20 cellular contexts compared by ENCODE assay signal in genomic region chr19:20066861-20067260, GRCh38. TPM values are rescaled to one million over a fixed set of nuclear protein-coding genes. Genes with fewer than 3 reads are reported as not detected.
DNase-seq lines count a peak whose midpoint lies in the region; ATAC-seq, FAIRE-seq and TF ChIP-seq lines count a peak whose summit lies in the region.
"Had no signal": no experiment of that assay in that cellular context is flagged by ENCODE, and none has a peak within 500 bp of the region (broad histone marks: within the 10 kb centered on the region; RNA-seq: fewer than 3 reads in every experiment).

No MANE protein-coding gene starts in this region.

- POLR2A ChIA-PET in H1 (lab: Charles Lee; ENCODE audit: partially characterized antibody) = interaction anchor here (0.7 to 5.4 kb wide), 9 partner anchors 11 to 123 kb away, joined by 3 to 57 read pairs (median 11); partner anchors contain the start of genes ZNF486, ZNF682 and ZNF90

- H2BK120ac ChIP-seq in H1 (replicated peaks; ENCODE audit: low read depth, low read length) = no peak overlapping the region

- H4K20me1 ChIP-seq in H1 (replicated peaks in 1 of 2; ENCODE audit: control insufficient read depth in 1 of 2, insufficient read depth in 2 of 2, low read length in 2 of 2) = no peaks in the 10 kb centered on the region

- H3K27me3 Mint-ChIP-seq in progenitor cell of endocrine pancreas = no peaks in the 10 kb centered on the region

- H3K9me3 ChIP-seq in HUES64 (ENCODE audit: insufficient read depth, low read depth, low read length) (0 out of 2 replicates have a peak, but pooled peaks cover 2% of the 10 kb centered on the region), H1 (ENCODE audit: insufficient read depth in 2 of 2, low read depth in 1 of 2, low read length in 1 of 2) (peaks cover 4 to 10% of the 10 kb centered on the region in 2 experiments; a peak in 2 of 4 replicates), uterus (no peaks in the 10 kb centered on the region)

- no peak for TF ChIP-seq EP300 in H1 (IDR thresholded peaks at IDR 0.05; ENCODE audit: borderline replicate concordance in 1 of 2, low read depth in 2 of 2, low read length in 2 of 2)

- no peak overlapping the region for H3K56ac ChIP-seq in H1 (replicated peaks; ENCODE audit: insufficient read length, low read depth, low read length)

- no peak overlapping the region for H4K8ac ChIP-seq in H1 (ENCODE audit: extremely low read depth, insufficient read depth, low read length)

- H2BK12ac ChIP-seq in H1 (ENCODE audit: low read depth, low read length) = no peak overlapping the region

- ATAC-seq in stimulated activated effector memory CD8-positive, alpha-beta T cell treated with anti-CD3 and anti-CD28 coated beads, Interleukin-12 subunit alpha, Interleukin-12 subunit beta, amount 100 ng/mL, for 72 hours = no peak

- no peak overlapping the region for H4K5ac ChIP-seq in H1 (ENCODE audit: insufficient read length, low read depth, low read length)

- H3K9me3 Mint-ChIP-seq in progenitor cell of endocrine pancreas (ENCODE audit: low read depth) = peaks cover 19% of the 10 kb centered on the region
- H3K9me3 Mint-ChIP-seq in stimulated activated effector memory CD8-positive, alpha-beta T cell treated with anti-CD3 and anti-CD28 coated beads, Interleukin-12 subunit alpha, Interleukin-12 subunit beta, amount 100 ng/mL, for 72 hours = no peaks in the 10 kb centered on the region

- peak overlapping the region; percentile 52; the same call in 1 of the 2 replicates for H3K27ac ChIP-seq in HUES64 (ENCODE audit: low read depth, low read length)
- H3K27ac ChIP-seq in H1 (ENCODE audit: low read depth, low read length) = no peak overlapping the region
- H3K27ac ChIP-seq in uterus = no peak overlapping the region

- WGBS in HUES64 = 76% methylated on average over 3 of the region's 3 CpGs
- WGBS in H1 (ENCODE audit: extremely low coverage in 1 of 2, insufficient coverage in 1 of 2, insufficient read length in 1 of 2, insufficient replicate concordance in 2 of 2, low coverage in 1 of 2, low lambda C conversion rate in 2 of 2, missing lambda C conversion rate in 1 of 2), 2 experiments = 93% methylated on average over 3 of the region's 3 CpGs; no CpG with 5 or more reads in 1 of the 2 experiments

- TF ChIP-seq RAD21 in H1 (IDR thresholded peaks at IDR 0.05 in 1 of 2, conservative IDR thresholded peaks at IDR 0.05 in 1 of 2; ENCODE audit: low read depth in 2 of 2, low read length in 2 of 2) = no peak

- no peak for FAIRE-seq in H1 (lab: Jason Lieb, UNC)
- FAIRE-seq: GM12891, GM18507 had no signal

- no peak for TF ChIP-seq POLR2A in H1 (IDR thresholded peaks at IDR 0.05; ENCODE audit: control extremely low read depth in 1 of 2, low read depth in 2 of 2, low read length in 2 of 2)
- no peak for TF ChIP-seq POLR2A in uterus (IDR thresholded peaks at IDR 0.05)

- peaks cover 43% of the 10 kb centered on the region for H3K4me1 ChIP-seq in HUES64 (ENCODE audit: insufficient read depth, low read length)
- H3K4me1 ChIP-seq in H1 (replicated peaks in 1 of 4; ENCODE audit: control insufficient read depth in 3 of 4, insufficient read depth in 4 of 4, low read length in 3 of 4) = peaks cover 2 to 20% (median 12%) of the 10 kb centered on the region in 4 experiments
- H3K4me1 ChIP-seq in uterus = no peaks in the 10 kb centered on the region

- H2AFZ ChIP-seq in H1 (ENCODE audit: low read length) = no peak overlapping the region

- no peak overlapping the region for H3K18ac ChIP-seq in H1 (ENCODE audit: extremely low read depth, low read length)

- peak overlapping the region; percentile 93; the same call in 1 of the 2 replicates for H2BK5ac ChIP-seq in H1 (ENCODE audit: low read depth, low read length)

- DNase-seq in H1 (ENCODE audit: low read depth in 1 of 2, low spot score in 2 of 2) (no peak), progenitor cell of endocrine pancreas (ENCODE audit: low spot score, unreplicated experiment) (no peak), uterus (no peak)
- no peak for DNase-seq in activated CD4-positive, alpha-beta T cell treated with anti-CD3 and anti-CD28 coated beads, Interleukin-2, amount 50 U/mL, for 48 hours
- DNase-seq in stimulated activated effector memory CD8-positive, alpha-beta T cell treated with anti-CD3 and anti-CD28 coated beads, Interleukin-12 subunit alpha, Interleukin-12 subunit beta, amount 100 ng/mL, for 72 hours (ENCODE audit: low spot score in 2 of 2) = no peak
- DNase-seq: C1 segment of cervical spinal cord; Calu3; CD4-positive, alpha-beta memory T cell; COR-L47; DMS53; DMS79 treated with DMSO at 0.1 percent for 48 hours; GF-D8; GOT3; H7; HCEC 1CT had no signal

- H3K4ac ChIP-seq in H1 (replicated peaks; ENCODE audit: insufficient read length, low read depth, low read length) = no peak overlapping the region

- H3K4me3 ChIP-seq in HUES64 (ENCODE audit: low read length) (no peak overlapping the region), H1 (ENCODE audit: extremely low read depth in 1 of 4, insufficient read depth in 2 of 4, low read depth in 3 of 4, low read length in 4 of 4) (no peak overlapping the region), uterus (no peak overlapping the region)

- H3K36me3 ChIP-seq in HUES64 (ENCODE audit: insufficient read depth, low read length) (no peaks in the 10 kb centered on the region), H1 (ENCODE audit: control insufficient read depth in 2 of 4, insufficient read depth in 4 of 4, low read length in 3 of 4) (no peaks in the 10 kb centered on the region), uterus (no peaks in the 10 kb centered on the region)

- H4K91ac ChIP-seq in H1 (replicated peaks; ENCODE audit: insufficient read length, low read length) = no peak overlapping the region

- no peak overlapping the region for H3K4me3 Mint-ChIP-seq in progenitor cell of endocrine pancreas (ENCODE audit: low read depth)
- H3K4me3 Mint-ChIP-seq in stimulated activated effector memory CD8-positive, alpha-beta T cell treated with anti-CD3 and anti-CD28 coated beads, Interleukin-12 subunit alpha, Interleukin-12 subunit beta, amount 100 ng/mL, for 72 hours = no peak overlapping the region
- H3K4me3 Mint-ChIP-seq: CD4-positive, alpha-beta memory T cell had no signal

- peak overlapping the region; percentile 85 for H3K27ac Mint-ChIP-seq in progenitor cell of endocrine pancreas
- H3K27ac Mint-ChIP-seq in stimulated activated effector memory CD8-positive, alpha-beta T cell treated with anti-CD3 and anti-CD28 coated beads, Interleukin-12 subunit alpha, Interleukin-12 subunit beta, amount 100 ng/mL, for 72 hours = no peak overlapping the region
- H3K27ac Mint-ChIP-seq: CD4-positive, alpha-beta memory T cell had no signal

- TF ChIP-seq CTCF in H1 (IDR thresholded peaks at IDR 0.05; ENCODE audit: control extremely low read depth in 1 of 3, insufficient read depth in 1 of 3, low read depth in 1 of 3, low read length in 3 of 3) (no peak), progenitor cell of endocrine pancreas (IDR thresholded peaks at IDR 0.05; ENCODE audit: unreplicated experiment) (no peak), uterus (IDR thresholded peaks at IDR 0.05) (no peak)

- no peak overlapping the region for H3K14ac ChIP-seq in H1 (ENCODE audit: insufficient read length)

- H2BK15ac ChIP-seq in H1 (ENCODE audit: low read length) = no peak overlapping the region

- H3K36me3 Mint-ChIP-seq in progenitor cell of endocrine pancreas (ENCODE audit: insufficient read depth) = peaks cover 17% of the 10 kb centered on the region
- H3K36me3 Mint-ChIP-seq in stimulated activated effector memory CD8-positive, alpha-beta T cell treated with anti-CD3 and anti-CD28 coated beads, Interleukin-12 subunit alpha, Interleukin-12 subunit beta, amount 100 ng/mL, for 72 hours = no peaks in the 10 kb centered on the region
- H3K36me3 Mint-ChIP-seq: CD4-positive, alpha-beta memory T cell had no signal

- no peak overlapping the region for H3K9ac ChIP-seq in HUES64 (ENCODE audit: low read depth, low read length)
- H3K9ac ChIP-seq in H1 (replicated peaks in 1 of 4; ENCODE audit: extremely low read depth in 1 of 4, low read depth in 3 of 4, low read length in 3 of 4) = no peak overlapping the region

- CTCF ChIA-PET in H1 (lab: Charles Lee; ENCODE audit: partially characterized antibody) = interaction anchor here (0.9 to 1.3 kb wide), 2 partner anchors 15 to 69 kb away, joined by 3 to 5 read pairs; no protein-coding TSS in a partner anchor

- H3K23ac ChIP-seq in H1 (ENCODE audit: insufficient read length) = no peak overlapping the region

- no peaks in the 10 kb centered on the region for H3K79me2 ChIP-seq in H1 (ENCODE audit: control insufficient read depth in 1 of 2, insufficient read depth in 2 of 2, low read length in 2 of 2)

- H2AK5ac ChIP-seq in H1 (ENCODE audit: low read depth, low read length) = no peak overlapping the region

- intact Hi-C loops in uterus (cut with DNase I; ENCODE audit: low total_unique reads) = no loop called here

- peak overlapping the region in 1 of 2 experiments; percentile 59; a peak in 1 of 4 replicates for H3K4me2 ChIP-seq in H1 (ENCODE audit: insufficient read depth in 1 of 2, low read depth in 2 of 2, low read length in 2 of 2)

- no peaks in the 10 kb centered on the region for H3K23me2 ChIP-seq in H1 (ENCODE audit: low read depth, low read length)

- H3K27me3 ChIP-seq in HUES64 (ENCODE audit: insufficient read depth, low read length) (no peaks in the 10 kb centered on the region), H1 (replicated peaks in 1 of 4; ENCODE audit: control insufficient read depth in 3 of 4, extremely low read depth in 1 of 4, insufficient read depth in 3 of 4, low read length in 3 of 4) (no peaks in the 10 kb centered on the region), uterus (no peaks in the 10 kb centered on the region)

- no peaks in the 10 kb centered on the region for H3K79me1 ChIP-seq in H1 (ENCODE audit: low read depth, low read length)

- H3K4me1 Mint-ChIP-seq in progenitor cell of endocrine pancreas (ENCODE audit: low read depth) = peaks cover 26% of the 10 kb centered on the region
- H3K4me1 Mint-ChIP-seq in stimulated activated effector memory CD8-positive, alpha-beta T cell treated with anti-CD3 and anti-CD28 coated beads, Interleukin-12 subunit alpha, Interleukin-12 subunit beta, amount 100 ng/mL, for 72 hours = no peaks in the 10 kb centered on the region
- H3K4me1 Mint-ChIP-seq: CD4-positive, alpha-beta memory T cell had no signal

- H2BK20ac ChIP-seq in H1 (ENCODE audit: low read length) = no peak overlapping the region; the same call in 1 of the 2 replicates

RNA-seq across cellular contexts. Expression of gene ZNF90, which starts 10.9 kb away (rescaled TPM):
- 39.6 TPM for polyA plus RNA-seq in HUES64 (2013, experiment 1 of 2)
- polyA plus RNA-seq in HUES64 (2013, experiment 2 of 2) = 46.0 TPM
- total RNA-seq in H1 (2021; fragmentation: NEBNext Ultra II Directional; extraction: Animal tissue kit (Norgen Biotek cat#: 25700)) = 105 and 114 TPM in 2 replicates
- 41.2 and 41.7 TPM in 2 replicates for polyA plus RNA-seq in H1 (2011; rRNA removed)
- polyA plus RNA-seq in H1 (2011; cell fraction: cytosol; rRNA removed) = 55.4 TPM
- polyA plus RNA-seq in H1 (2011; cell fraction: nucleus; rRNA removed) = 84.8 TPM
- polyA plus RNA-seq in H1 (2012, experiment 1 of 2) = 28.6 to 45.6 TPM (median 33.4 TPM) in 4 replicates
- polyA plus RNA-seq in H1 (2012, experiment 2 of 2) = 5.5 TPM
- 86.2 TPM for polyA plus RNA-seq in H1 (2013, experiment 1 of 2)
- polyA plus RNA-seq in H1 (2013, experiment 2 of 2) = 80.4 TPM
- polyA minus RNA-seq in H1 (2011; rRNA and poly(A)+ RNA removed) = 50.8 and 72.6 TPM in 2 replicates
- polyA minus RNA-seq in H1 (2011; cell fraction: cytosol; rRNA and poly(A)+ RNA removed) = 65.7 TPM
- 180 TPM for polyA minus RNA-seq in H1 (2011; cell fraction: nucleus; rRNA and poly(A)+ RNA removed)
- total RNA-seq in progenitor cell of endocrine pancreas (48.0 and 53.8 TPM in 2 replicates), uterus (1 to 10 TPM in 2 of 4 donors, under 1 TPM in 2; 0.29 to 9.8 (median 2.8) TPM)
- total RNA-seq: G401 had no signal

RNA-seq across cellular contexts. Expression of gene ZNF682, which starts 27.6 kb away (rescaled TPM):
- polyA plus RNA-seq in HUES64 (2013, experiment 1 of 2) = 11.5 TPM
- 12.6 TPM for polyA plus RNA-seq in HUES64 (2013, experiment 2 of 2)
- total RNA-seq in H1 (2021; fragmentation: NEBNext Ultra II Directional; extraction: Animal tissue kit (Norgen Biotek cat#: 25700)) = 21.7 and 27.5 TPM in 2 replicates
- polyA plus RNA-seq in H1 (2011; rRNA removed) = 4.1 and 4.3 TPM in 2 replicates
- polyA plus RNA-seq in H1 (2011; cell fraction: cytosol; rRNA removed) = 9.3 TPM
- polyA plus RNA-seq in H1 (2011; cell fraction: nucleus; rRNA removed) = 6.8 TPM
- 8.4 to 20.3 TPM (median 11.0 TPM) in 4 replicates for polyA plus RNA-seq in H1 (2012, experiment 1 of 2)
- polyA plus RNA-seq in H1 (2012, experiment 2 of 2) = 3.1 TPM
- polyA plus RNA-seq in H1 (2013, experiment 1 of 2) = 17.0 TPM
- 17.2 TPM for polyA plus RNA-seq in H1 (2013, experiment 2 of 2)
- 15.2 and 22.3 TPM in 2 replicates for polyA minus RNA-seq in H1 (2011; rRNA and poly(A)+ RNA removed)
- 8.3 TPM for polyA minus RNA-seq in H1 (2011; cell fraction: cytosol; rRNA and poly(A)+ RNA removed)
- polyA minus RNA-seq in H1 (2011; cell fraction: nucleus; rRNA and poly(A)+ RNA removed) = 27.7 TPM
- total RNA-seq in progenitor cell of endocrine pancreas = 20.5 and 22.6 TPM in 2 replicates
- 1 to 10 TPM; 1.3 to 6.8 (median 4.9) TPM for total RNA-seq in uterus
- total RNA-seq: A673, G401 had no signal
